In genomic region chr1:169526120-169526832, GRCh38 we compare ENCODE assay signal across 22 cellular contexts.
"Had no signal": no experiment of that assay in that cellular context is flagged by ENCODE, and none has a peak within 500 bp of the region (broad histone marks: within the 10 kb centered on the region; RNA-seq: fewer than 3 reads in every experiment).

No MANE protein-coding gene starts in this region.

- H3K36me3 ChIP-seq: suprapubic skin, thyroid gland, upper lobe of left lung, vagina had no signal

- ATAC-seq: foreskin keratinocyte; left colon; left ventricle myocardium superior; mucosa of descending colon; natural killer cell; right cardiac atrium; stimulated activated effector memory CD8-positive, alpha-beta T cell treated with anti-CD3 and anti-CD28 coated beads, Interleukin-12 subunit alpha, Interleukin-12 subunit beta, amount 100 ng/mL, for 72 hours; stimulated activated naive CD8-positive, alpha-beta T cell treated with anti-CD3 and anti-CD28 coated beads, Interleukin-15, Interleukin-2, amounts not matched to agents 100 U/mL and 50 U/mL, for 24 hours had no signal

- H2AFZ ChIP-seq: hepatocyte had no signal

- DNase-seq: effector CD4-positive, alpha-beta T cell; endodermal cell; foreskin keratinocyte; head of caudate nucleus; kidney; left colon; left ventricle myocardium superior; mesendoderm; mucosa of descending colon; natural killer cell; right cardiac atrium; stimulated activated CD4-positive, alpha-beta T cell treated with anti-CD3 and anti-CD28 coated beads, Interleukin-4, amount 100 ng/mL, for 1 hour; stimulated activated CD8-positive, alpha-beta memory T cell treated with anti-CD3 and anti-CD28 coated beads, Interleukin-4, amount 100 ng/mL, for 48 hours; stimulated activated naive CD8-positive, alpha-beta T cell treated with anti-CD3 and anti-CD28 coated beads, Interleukin-15, Interleukin-2, amounts not matched to agents 100 U/mL and 50 U/mL, for 24 hours; thyroid gland; upper lobe of left lung had no signal

- H3K4me1 ChIP-seq: vagina had no signal

- H3K27ac ChIP-seq: coronary artery, foreskin keratinocyte, suprapubic skin, upper lobe of left lung, vagina had no signal

- H3K4me3 ChIP-seq: coronary artery, hepatocyte, mucosa of descending colon, suprapubic skin, thyroid gland, upper lobe of left lung, vagina had no signal

- H3K9me3 ChIP-seq: mucosa of descending colon, suprapubic skin, thyroid gland, upper lobe of left lung, vagina had no signal

- H3K4me2 ChIP-seq: hepatocyte had no signal

- FAIRE-seq: endothelial cell of umbilical vein, kidney had no signal

- H3K27me3 ChIP-seq: foreskin keratinocyte, hepatocyte, suprapubic skin, thyroid gland, upper lobe of left lung, vagina had no signal

- H3K79me2 ChIP-seq: hepatocyte had no signal
